Comparison of ENCODE assay signal across 8 cellular contexts in genomic region chr6:29976253-29976587, GRCh38. TPM values are rescaled to one million over a fixed set of nuclear protein-coding genes. Genes with fewer than 3 reads are reported as not detected.
DNase-seq lines count a peak whose midpoint lies in the region; ATAC-seq and TF ChIP-seq lines count a peak whose summit lies in the region.

No MANE protein-coding gene starts in this region.

- H2AFZ ChIP-seq in PC-9 = peak overlapping the region; percentile 90
- H2AFZ ChIP-seq in neuronal stem cell (ENCODE audit: low read length) = peak overlapping the region; percentile 91

- no peaks in the 10 kb centered on the region for H3K36me3 ChIP-seq in PC-9 (ENCODE audit: low read depth)
- no peaks in the 10 kb centered on the region for H3K36me3 ChIP-seq in endodermal cell (ENCODE audit: control insufficient read depth, insufficient read depth, low read length)
- no peaks in the 10 kb centered on the region for H3K36me3 ChIP-seq in neuronal stem cell (replicated peaks in 1 of 2; ENCODE audit: control insufficient read depth in 2 of 2, insufficient read depth in 2 of 2, low read length in 2 of 2)

- no peaks in the 10 kb centered on the region for H4K20me1 ChIP-seq in PC-9 (ENCODE audit: insufficient read depth)

- H3K27ac ChIP-seq in CD4-positive, alpha-beta T cell (ENCODE audit: low read depth, low read length) = no peak overlapping the region
- H3K27ac ChIP-seq in PC-9 = no peak overlapping the region
- no peak overlapping the region for H3K27ac ChIP-seq in endodermal cell (ENCODE audit: low read depth, low read length)
- no peak overlapping the region for H3K27ac ChIP-seq in neuronal stem cell (replicated peaks; ENCODE audit: low read length)

- H4K8ac ChIP-seq in neuronal stem cell (ENCODE audit: low read depth, low read length) = no peak overlapping the region

- H3K36me3 Mint-ChIP-seq in CD4-positive, alpha-beta T cell (ENCODE audit: low read depth) = no peaks in the 10 kb centered on the region
- no peaks in the 10 kb centered on the region for H3K36me3 Mint-ChIP-seq in endodermal cell (ENCODE audit: low read depth)

- peaks cover 62% of the 10 kb centered on the region for H3K27me3 Mint-ChIP-seq in CD4-positive, alpha-beta T cell
- H3K27me3 Mint-ChIP-seq in endodermal cell (ENCODE audit: insufficient read depth) = peaks cover 89% of the 10 kb centered on the region

- no peaks in the 10 kb centered on the region for H3K79me2 ChIP-seq in PC-9 (ENCODE audit: low read depth)

- no peaks in the 10 kb centered on the region for H3K9me2 ChIP-seq in PC-9 (ENCODE audit: insufficient read depth)

- H3K4me1 Mint-ChIP-seq in CD4-positive, alpha-beta T cell (ENCODE audit: low read depth) = peaks cover 36% of the 10 kb centered on the region
- H3K4me1 Mint-ChIP-seq in endodermal cell = peaks cover 18% of the 10 kb centered on the region

- DNase-seq in CD4-positive, alpha-beta T cell = no peak
- DNase-seq in PC-9 (no peak), endodermal cell (no peak), neuronal stem cell (ENCODE audit: low spot score) (no peak), activated gamma-delta T cell (lab: John Stamatoyannopoulos, UW) (no peak), G401 (ENCODE audit: low spot score) (no peak), left lobe of liver (ENCODE audit: low spot score) (no peak)

- H3K79me1 ChIP-seq in neuronal stem cell (ENCODE audit: low read depth, low read length) = no peaks in the 10 kb centered on the region

- no peak overlapping the region for H2AK5ac ChIP-seq in neuronal stem cell (ENCODE audit: low read depth, low read length)

- H2BK120ac ChIP-seq in neuronal stem cell (ENCODE audit: low read depth, low read length) = no peak overlapping the region

- POLR2A ChIA-PET in CD4-positive, alpha-beta T cell (lab: Charles Lee) = interaction anchor here (0.8 to 4.4 kb wide), 13 partner anchors 9 to 581 kb away, joined by 3 to 28 read pairs (median 5); partner anchors contain the start of gene PRR3
- POLR2A ChIA-PET in PC-9 (lab: Charles Lee; ENCODE audit: unreplicated experiment) = no interaction called here

- H3K4me3 ChIP-seq in PC-9 (peak overlapping the region; percentile 73; the same call in 1 of the 2 replicates), endodermal cell (ENCODE audit: low read length) (peak overlapping the region; percentile 81), neuronal stem cell (ENCODE audit: low read length in 2 of 2) (peak overlapping the region in 1 of 2 donors; percentile 44)

- CTCF ChIA-PET in CD4-positive, alpha-beta T cell (lab: Charles Lee) = interaction anchor here (1.0 to 1.2 kb wide), 4 partner anchors 9 to 128 kb away, joined by 3 to 5 read pairs (median 4); no protein-coding TSS in a partner anchor
- CTCF ChIA-PET in PC-9 (lab: Charles Lee) = interaction anchor here (0.7 to 1.3 kb wide), 2 partner anchors 128 to 326 kb away, joined by 3 to 13 read pairs; no protein-coding TSS in a partner anchor

- H2BK15ac ChIP-seq in neuronal stem cell (ENCODE audit: low read length) = no peak overlapping the region

- H3K27ac Mint-ChIP-seq in CD4-positive, alpha-beta T cell = no peak overlapping the region
- peak overlapping the region; percentile 33 for H3K27ac Mint-ChIP-seq in endodermal cell

- H3K9ac ChIP-seq in endodermal cell (ENCODE audit: extremely low read depth, low read length, poor library complexity, severe bottlenecking) = no peak overlapping the region
- no peak overlapping the region for H3K9ac ChIP-seq in neuronal stem cell (ENCODE audit: low read depth, low read length, poor library complexity)

- no peak overlapping the region for H3K23ac ChIP-seq in neuronal stem cell (ENCODE audit: low read depth, low read length, poor library complexity)

- H3K18ac ChIP-seq in neuronal stem cell (ENCODE audit: low read length) = no peak overlapping the region

- 0 to 12% methylated on average over 1 to 7 of the region's 8 CpGs for WGBS in endodermal cell (ENCODE audit: insufficient coverage in 1 of 2, insufficient read length in 1 of 2), 2 experiments
- no CpG with 5 or more reads among the region's 8 CpGs for WGBS in neuronal stem cell (ENCODE audit: extremely low coverage in 2 of 2, insufficient read length in 2 of 2, insufficient replicate concordance in 1 of 2), 2 donors

- no peak overlapping the region for H3K14ac ChIP-seq in neuronal stem cell (ENCODE audit: low read length)

- no peak overlapping the region for H2BK12ac ChIP-seq in neuronal stem cell (ENCODE audit: low read length)

- no peaks in the 10 kb centered on the region for H3K9me3 Mint-ChIP-seq in CD4-positive, alpha-beta T cell
- H3K9me3 Mint-ChIP-seq in endodermal cell = no peaks in the 10 kb centered on the region

- no peak for ATAC-seq in CD4-positive, alpha-beta T cell (ENCODE audit: poor library complexity)
- ATAC-seq in GM18517 (IDR thresholded peaks at IDR 0.05; ENCODE audit: unreplicated experiment) (no peak), left lobe of liver (no peak)

- H3K4me2 ChIP-seq in PC-9 = peak overlapping the region; percentile 87
- H3K4me2 ChIP-seq in neuronal stem cell (ENCODE audit: insufficient read depth, low read length, poor library complexity, severe bottlenecking) = no peak overlapping the region

- H3K4me1 ChIP-seq in PC-9 (replicated peaks; ENCODE audit: insufficient read depth) (peaks cover 10% of the 10 kb centered on the region), endodermal cell (ENCODE audit: control insufficient read depth, insufficient read depth, low read length) (no peaks in the 10 kb centered on the region), neuronal stem cell (ENCODE audit: control insufficient read depth in 2 of 2, insufficient read depth in 1 of 2, low read depth in 1 of 2, low read length in 2 of 2) (peaks cover 7 to 10% of the 10 kb centered on the region in 2 donors)

- H3K4me3 Mint-ChIP-seq in CD4-positive, alpha-beta T cell = peak overlapping the region; percentile 91
- peak overlapping the region; percentile 53 for H3K4me3 Mint-ChIP-seq in endodermal cell

- peaks cover 36% of the 10 kb centered on the region for H3K27me3 ChIP-seq in CD4-positive, alpha-beta T cell (ENCODE audit: control insufficient read depth, insufficient read depth, low read length)
- no peaks in the 10 kb centered on the region for H3K27me3 ChIP-seq in PC-9 (ENCODE audit: insufficient read depth, low read depth)
- peaks cover 57% of the 10 kb centered on the region for H3K27me3 ChIP-seq in endodermal cell (ENCODE audit: control insufficient read depth, insufficient read depth, low read length, poor library complexity, severe bottlenecking)
- H3K27me3 ChIP-seq in neuronal stem cell (ENCODE audit: control insufficient read depth in 3 of 3, insufficient read depth in 3 of 3, low read depth in 1 of 3, low read length in 3 of 3) = peaks cover 0 to 72% (median 38%) of the 10 kb centered on the region in 3 experiments

- no peak overlapping the region for H4K91ac ChIP-seq in neuronal stem cell (ENCODE audit: low read depth, low read length, poor library complexity)

- H3K4ac ChIP-seq in neuronal stem cell (ENCODE audit: low read length) = no peak overlapping the region

- no peak overlapping the region for H2BK5ac ChIP-seq in neuronal stem cell (ENCODE audit: low read length)

- H3F3A ChIP-seq in PC-9 (ENCODE audit: insufficient read depth, low read depth) = peaks cover 17% of the 10 kb centered on the region; the same call in 1 of the 2 replicates

- no TSS peak for BruUV-seq in PC-9 (replicated peaks; lab: Mats Ljungman, UMichigan)

- no peak for TF ChIP-seq CTCF in CD4-positive, alpha-beta T cell (IDR thresholded peaks at IDR 0.05)
- no peak for TF ChIP-seq CTCF in PC-9 (conservative IDR thresholded peaks at IDR 0.05)
- no peak for TF ChIP-seq CTCF in endodermal cell (conservative IDR thresholded peaks at IDR 0.05)

- no peaks in the 10 kb centered on the region for H3K9me3 ChIP-seq in CD4-positive, alpha-beta T cell (ENCODE audit: control insufficient read depth, low read length)
- H3K9me3 ChIP-seq in PC-9 (ENCODE audit: insufficient read depth, low read depth) (no peaks in the 10 kb centered on the region), endodermal cell (ENCODE audit: control insufficient read depth, low read length) (no peaks in the 10 kb centered on the region), neuronal stem cell (replicated peaks in 1 of 2; ENCODE audit: control insufficient read depth in 2 of 2, insufficient read depth in 1 of 2, low read depth in 1 of 2, low read length in 2 of 2) (peaks cover 2 to 5% of the 10 kb centered on the region in 2 donors)

- intact Hi-C loops in CD4-positive, alpha-beta T cell (cut with DNase I, micrococcal nuclease) = no loop called here
- intact Hi-C loops in PC-9 (cut with micrococcal nuclease; ENCODE audit: unreplicated experiment) = no loop called here

- in situ Hi-C loops in G401 (cut with HindIII; ENCODE audit: low sequenced_read_pairs) = no loop called here

RNA-seq across cellular contexts. Expression of gene HLA-A, which starts 33.9 kb away (rescaled TPM):
- 1,000 to 10,000 TPM; 1,767 to 1,801 TPM for total RNA-seq in CD4-positive, alpha-beta T cell
- total RNA-seq in PC-9 (2021) (168 and 261 TPM in 2 replicates), endodermal cell (100 to 1,000 TPM; 212 to 282 TPM), left lobe of liver (125 TPM)
- 56.2 TPM for polyA plus RNA-seq in endodermal cell (2013, experiment 1 of 2)
- polyA plus RNA-seq in endodermal cell (2013, experiment 2 of 2) = 50.5 TPM
- polyA plus RNA-seq in neuronal stem cell (2013, experiment 1 of 2) = 143 TPM
- 141 TPM for polyA plus RNA-seq in neuronal stem cell (2013, experiment 2 of 2)
- 59.4 and 61.4 TPM in 2 replicates for total RNA-seq in G401 (2014; rRNA removed; shearing (Covaris generic))
